In the genomic region with DNA sequence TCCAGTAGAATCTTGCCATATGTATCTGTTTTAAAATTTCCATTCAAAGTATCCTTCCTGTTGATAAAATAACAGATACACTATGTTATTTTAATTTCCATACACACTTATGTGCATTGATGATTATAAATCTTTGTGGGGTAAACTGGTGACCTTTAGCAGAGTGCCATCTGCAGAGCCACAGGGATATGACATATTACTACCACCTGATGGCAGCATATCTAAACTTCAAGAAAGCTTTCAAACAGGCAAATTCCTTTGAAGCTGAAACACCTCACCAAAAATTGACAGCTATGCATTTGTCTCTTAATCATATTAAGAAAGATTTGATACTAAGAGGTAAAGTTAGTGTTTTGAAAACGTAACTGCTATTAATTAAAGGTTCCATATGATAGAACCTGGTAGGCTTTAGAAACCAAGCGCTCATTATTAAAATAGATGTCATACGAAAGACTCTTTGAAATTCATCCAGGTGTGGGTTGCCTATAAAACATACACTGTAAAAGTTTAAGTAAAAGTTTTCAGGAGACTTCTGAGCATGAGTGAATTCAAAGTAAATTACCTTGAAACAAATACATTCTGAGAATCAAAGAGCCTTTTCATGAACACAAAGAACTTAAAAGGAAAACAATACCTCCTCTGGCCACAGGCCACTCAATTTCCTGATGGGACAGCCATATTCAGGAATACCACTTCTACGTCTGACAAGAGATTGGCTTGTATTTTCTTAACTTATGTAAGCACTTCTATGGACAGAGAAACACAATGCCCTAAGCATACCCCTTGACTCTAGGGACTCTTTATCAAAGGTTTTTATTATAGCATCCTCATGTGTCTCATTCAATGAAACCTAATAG, we compare ENCODE assay signal across 8 cellular contexts.
A peak's percentile ranks its signal among the peaks of the same experiment; 100 is the strongest.
DNase-seq lines count a peak whose midpoint lies in the region; ATAC-seq and TF ChIP-seq lines count a peak whose summit lies in the region.

No MANE protein-coding gene starts in this region.

- H4K20me1 ChIP-seq in PC-9 (ENCODE audit: insufficient read depth) = no peaks in the 10 kb centered on the region

- no peaks in the 10 kb centered on the region for H3F3A ChIP-seq in PC-9 (ENCODE audit: insufficient read depth, low read depth)

- no peak overlapping the region for H3K4me2 ChIP-seq in PC-9

- H3K79me2 ChIP-seq in PC-9 (ENCODE audit: low read depth) = no peaks in the 10 kb centered on the region

- TF ChIP-seq CTCF in PC-9 (conservative IDR thresholded peaks at IDR 0.05) (peak; percentile 69), choroid plexus epithelial cell (conservative IDR thresholded peaks at IDR 0.05; ENCODE audit: low read depth, low read length) (peak; percentile 71)

- no peaks in the 10 kb centered on the region for H3K9me2 ChIP-seq in PC-9 (ENCODE audit: insufficient read depth)

- H3K4me3 ChIP-seq in PC-9 (no peak overlapping the region), choroid plexus epithelial cell (ENCODE audit: low read depth, low read length) (no peak overlapping the region)

- intact Hi-C loops in PC-9 (cut with micrococcal nuclease; ENCODE audit: unreplicated experiment) = loop anchor here (5.0 kb wide), 1 partner anchor 382 kb away; no protein-coding TSS in a partner anchor

- no peaks in the 10 kb centered on the region for H3K27me3 ChIP-seq in PC-9 (ENCODE audit: insufficient read depth, low read depth)

- H3K4me1 ChIP-seq in PC-9 (replicated peaks; ENCODE audit: insufficient read depth) = no peaks in the 10 kb centered on the region

- no peak overlapping the region for H2AFZ ChIP-seq in PC-9

- CTCF ChIA-PET in PC-9 (lab: Charles Lee) = interaction anchor here (0.5 to 1.2 kb wide), 2 partner anchors 212 to 1879 kb away, joined by 4 to 6 read pairs; no protein-coding TSS in a partner anchor

- H3K9me3 ChIP-seq in PC-9 (ENCODE audit: insufficient read depth, low read depth) = no peaks in the 10 kb centered on the region

- no peak overlapping the region for H3K27ac ChIP-seq in PC-9

- POLR2A ChIA-PET in PC-9 (lab: Charles Lee; ENCODE audit: unreplicated experiment) = no interaction called here

- peak; percentile 73 for ATAC-seq in GM19463 (IDR thresholded peaks at IDR 0.05; ENCODE audit: unreplicated experiment)
- ATAC-seq in HG03469 (IDR thresholded peaks at IDR 0.05; ENCODE audit: unreplicated experiment) = peak; percentile 69

- peak; percentile 62 for DNase-seq in SIG-M5 treated with dmso at 0.1 percent for 504 hours (lab: John Stamatoyannopoulos, UW; ENCODE audit: unreplicated experiment)
- DNase-seq in SIG-M5 (lab: John Stamatoyannopoulos, UW) = no peak
- DNase-seq in PC-9 = no peak
- DNase-seq in choroid plexus epithelial cell (ENCODE audit: low read depth) = peak; percentile 72
- peak; percentile 51 to 67 for DNase-seq in lung microvascular endothelial cell (ENCODE audit: low read depth in 2 of 2)
- no peak for DNase-seq in HuH-7.5 (ENCODE audit: low spot score)

- no TSS peak for BruUV-seq in PC-9 (replicated peaks; lab: Mats Ljungman, UMichigan)

- H3K36me3 ChIP-seq in PC-9 (ENCODE audit: low read depth) = no peaks in the 10 kb centered on the region

Comparison
In these comparisons a context has a peak if more than half of its experiments do, and no peak if none do; other contexts are left out.
1. DNase-seq: peak in SIG-M5 treated with dmso at 0.1 percent for 504 hours (single experiment), choroid plexus epithelial cell (single experiment) and lung microvascular endothelial cell (2 of 2); none in SIG-M5 (single experiment), PC-9 (0 of 2) and HuH-7.5 (single experiment).